In genomic region chr12:48681416-48681737, GRCh38 we compare ENCODE assay signal across 1 cellular context.
A peak's percentile ranks its signal among the peaks of the same experiment; 100 is the strongest.
TF ChIP-seq lines count a peak whose summit lies in the region.

No MANE protein-coding gene starts in this region.

TF ChIP-seq in K562, 482 proteins besides CTCF, POLR2A, EP300 and RAD21 (continued from another document):
- TF ChIP-seq ATF6 (CRISPR knock-in tag; IDR thresholded peaks at IDR 0.05) (no peak), KLF13 (tag; IDR thresholded peaks at IDR 0.05; ENCODE audit: borderline replicate concordance, low read depth) (no peak), NR0B1 (IDR thresholded peaks at IDR 0.05; ENCODE audit: partially characterized antibody) (no peak), KAT7 (CRISPR knock-in tag; IDR thresholded peaks at IDR 0.05; ENCODE audit: borderline replicate concordance) (0 out of 2 replicates have a peak, but pooled peaks have one; percentile 76), ZBTB7A (IDR thresholded peaks at IDR 0.05; ENCODE audit: borderline replicate concordance, control insufficient read depth, low read depth, low read length) (no peak), RBM17 (IDR thresholded peaks at IDR 0.05; ENCODE audit: borderline replicate concordance, low read depth, low read length) (no peak), ZC3H4 (CRISPR knock-in tag; IDR thresholded peaks at IDR 0.05; ENCODE audit: borderline replicate concordance) (0 out of 2 replicates have a peak, but pooled peaks have one; percentile 84), TEAD1 (CRISPR knock-in tag; IDR thresholded peaks at IDR 0.05) (no peak), GTF2E2 (tag; IDR thresholded peaks at IDR 0.05) (peak; percentile 46), BRF1 (IDR thresholded peaks at IDR 0.05; ENCODE audit: borderline replicate concordance, extremely low read depth, insufficient read length) (no peak), TEAD4 (IDR thresholded peaks at IDR 0.05; ENCODE audit: low read length) (no peak), TEAD4 (CRISPR knock-in tag; IDR thresholded peaks at IDR 0.05; ENCODE audit: borderline replicate concordance) (no peak)
TF ChIP-seq in K562: peak in this region for 5.
